In the genomic region with DNA sequence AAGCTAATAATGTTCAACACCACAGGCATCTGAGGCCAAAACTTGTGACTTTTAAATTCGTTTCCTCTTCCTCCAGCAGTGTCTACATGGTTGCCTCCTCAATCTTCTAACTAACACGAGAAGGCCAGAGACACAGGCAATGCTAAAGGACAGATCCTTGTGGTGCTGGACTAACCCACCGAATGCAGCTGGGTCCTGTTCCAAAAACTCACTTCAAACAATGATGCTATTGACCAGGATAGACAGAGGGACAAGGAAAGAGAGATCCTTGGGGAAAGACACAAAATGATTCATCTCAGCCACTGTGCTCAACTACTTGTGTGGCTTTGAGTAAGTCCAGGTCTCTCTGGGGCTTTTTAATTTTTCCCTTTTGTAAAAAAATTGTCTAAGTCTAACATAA, we compare ENCODE assay signal across 15 cellular contexts.
"Had no signal": no experiment of that assay in that cellular context is flagged by ENCODE, and none has a peak within 500 bp of the region (broad histone marks: within the 10 kb centered on the region; RNA-seq: fewer than 3 reads in every experiment).

No MANE protein-coding gene starts in this region.

- H3K4me3 ChIP-seq: heart left ventricle, skin epidermis had no signal

- H3K4me3 Mint-ChIP-seq: activated naive CD8-positive, alpha-beta T cell; activated T-cell treated with anti-CD3 and anti-CD28 coated beads, Interleukin-2, amount 50 U/mL, for 4 hours; endodermal cell; natural killer cell treated with Interleukin-12 subunit alpha and Interleukin-12 subunit beta and Interleukin-15 and Interleukin-18, amount 100 ng/mL, for 72 hours; stimulated activated naive CD8-positive, alpha-beta T cell treated with anti-CD3 and anti-CD28 coated beads, Interleukin-15, amount 100 ng/mL, for 72 hours had no signal

- DNase-seq: activated CD4-positive, alpha-beta T cell treated with anti-CD3 and anti-CD28 coated beads, Interleukin-2, amount 50 U/mL, for 48 hours; activated CD4-positive, CD25-positive, alpha-beta regulatory T cell treated with anti-CD3 and anti-CD28 coated beads, Interleukin-2, amount 50 U/mL, for 72 hours; activated effector memory CD4-positive, alpha-beta T cell treated with anti-CD3 and anti-CD28 coated beads, Interleukin-2, amount 50 U/mL, for 16 hours; activated T-cell treated with anti-CD3 and anti-CD28 coated beads, Interleukin-2, amount 50 U/mL, for 4 hours; amygdala; brain microvascular endothelial cell; endodermal cell; erythroblast; heart left ventricle; mammary epithelial cell; stimulated activated CD4-positive, alpha-beta T cell treated with anti-CD3 and anti-CD28 coated beads, Interleukin-4, amount 100 ng/mL, for 4 hours; stimulated activated naive CD8-positive, alpha-beta T cell treated with anti-CD3 and anti-CD28 coated beads, Interleukin-15, amount 100 ng/mL, for 72 hours had no signal

- H3K4me1 Mint-ChIP-seq: stimulated activated naive CD8-positive, alpha-beta T cell treated with anti-CD3 and anti-CD28 coated beads, Interleukin-15, amount 100 ng/mL, for 72 hours had no signal

- H3K27me3 Mint-ChIP-seq: activated naive CD8-positive, alpha-beta T cell had no signal

- H3K9me3 ChIP-seq: heart left ventricle had no signal

- H3K36me3 ChIP-seq: brain microvascular endothelial cell, heart left ventricle had no signal

- H3K27ac Mint-ChIP-seq: activated naive CD8-positive, alpha-beta T cell; endodermal cell; natural killer cell treated with Interleukin-12 subunit alpha and Interleukin-12 subunit beta and Interleukin-15 and Interleukin-18, amount 100 ng/mL, for 72 hours; stimulated activated naive CD8-positive, alpha-beta T cell treated with anti-CD3 and anti-CD28 coated beads, Interleukin-15, amount 100 ng/mL, for 72 hours had no signal

- H3K27me3 ChIP-seq: brain microvascular endothelial cell had no signal

- H3K36me3 Mint-ChIP-seq: activated naive CD8-positive, alpha-beta T cell; natural killer cell treated with Interleukin-12 subunit alpha and Interleukin-12 subunit beta and Interleukin-15 and Interleukin-18, amount 100 ng/mL, for 72 hours had no signal

- ATAC-seq: activated T-cell treated with anti-CD3 and anti-CD28 coated beads, Interleukin-2, amount 50 U/mL, for 4 hours; heart left ventricle; natural killer cell treated with Interleukin-12 subunit alpha and Interleukin-12 subunit beta and Interleukin-15 and Interleukin-18, amount 100 ng/mL, for 72 hours; stimulated activated naive CD8-positive, alpha-beta T cell treated with anti-CD3 and anti-CD28 coated beads, Interleukin-15, amount 100 ng/mL, for 72 hours had no signal

- H3K9me3 Mint-ChIP-seq: activated T-cell treated with anti-CD3 and anti-CD28 coated beads, Interleukin-2, amount 50 U/mL, for 4 hours; endodermal cell; natural killer cell treated with Interleukin-12 subunit alpha and Interleukin-12 subunit beta and Interleukin-15 and Interleukin-18, amount 100 ng/mL, for 72 hours; stimulated activated naive CD8-positive, alpha-beta T cell treated with anti-CD3 and anti-CD28 coated beads, Interleukin-15, amount 100 ng/mL, for 72 hours had no signal
